9 cellular contexts compared by ENCODE assay signal in genomic region chr12:124548854-124549378, GRCh38. TPM values are rescaled to one million over a fixed set of nuclear protein-coding genes. Genes with fewer than 3 reads are reported as not detected.
DNase-seq lines count a peak whose midpoint lies in the region; ATAC-seq and TF ChIP-seq lines count a peak whose summit lies in the region.
"Had no signal": no experiment of that assay in that cellular context is flagged by ENCODE, and none has a peak within 500 bp of the region (broad histone marks: within the 10 kb centered on the region; RNA-seq: fewer than 3 reads in every experiment).

No MANE protein-coding gene starts in this region.

- peaks cover 59% of the 10 kb centered on the region for H3K4me1 Mint-ChIP-seq in mesothelial cell of epicardium

- H3K9me3 Mint-ChIP-seq in mesothelial cell of epicardium: no peaks in the 10 kb centered on the region

- DNase-seq in Right ventricle myocardium inferior (ENCODE audit: missing footprints) (no peak), cardiac septum (ENCODE audit: low spot score) (no peak), cerebellar cortex (ENCODE audit: low spot score) (peak; percentile 43), mesothelial cell of epicardium (ENCODE audit: low spot score in 2 of 2, unreplicated experiment in 2 of 2) (no peak), upper lobe of right lung (peak; percentile 75), GOT3 (lab: John Stamatoyannopoulos, UW) (no peak)
- DNase-seq: MM.1S had no signal

- ATAC-seq in Right ventricle myocardium inferior (peak; percentile 21), upper lobe of right lung (peak; percentile 60), GM18909 (IDR thresholded peaks at IDR 0.05; ENCODE audit: poor library complexity, unreplicated experiment) (no peak), HG02981 (IDR thresholded peaks at IDR 0.05; ENCODE audit: unreplicated experiment) (no peak)

- no peaks in the 10 kb centered on the region for H3K36me3 ChIP-seq in upper lobe of right lung

- no peaks in the 10 kb centered on the region for H3K27me3 Mint-ChIP-seq in mesothelial cell of epicardium (ENCODE audit: low read depth)

- H3K4me3 ChIP-seq in upper lobe of right lung: no peak overlapping the region

- intact Hi-C loops in Right ventricle myocardium inferior (cut with DNase I): no loop called here
- intact Hi-C loops in cardiac septum (cut with DNase I): no loop called here
- intact Hi-C loops in upper lobe of right lung (cut with DNase I): no loop called here

- no peaks in the 10 kb centered on the region for H3K9me3 ChIP-seq in upper lobe of right lung

- H3K27me3 ChIP-seq in upper lobe of right lung: no peaks in the 10 kb centered on the region

- H3K4me3 Mint-ChIP-seq in mesothelial cell of epicardium: no peak overlapping the region

- peak overlapping the region; percentile 66 for H3K27ac ChIP-seq in upper lobe of right lung

- H3K36me3 Mint-ChIP-seq in mesothelial cell of epicardium: no peaks in the 10 kb centered on the region

- H3K4me1 ChIP-seq in upper lobe of right lung: peaks cover 78% of the 10 kb centered on the region

- peak overlapping the region; percentile 96 for H3K27ac Mint-ChIP-seq in mesothelial cell of epicardium

- TF ChIP-seq CTCF in mesothelial cell of epicardium (IDR thresholded peaks at IDR 0.05; ENCODE audit: unreplicated experiment) (no peak), upper lobe of right lung (IDR thresholded peaks at IDR 0.05) (no peak)

RNA-seq across cellular contexts. Expression of gene NCOR2, which starts 18.5 kb away (rescaled TPM):
- total RNA-seq in Right ventricle myocardium inferior (134 TPM), cardiac septum (159 TPM), mesothelial cell of epicardium (316 to 336 TPM (median 331 TPM) in 3 replicates), upper lobe of right lung (336 TPM)

Comparison
In these comparisons a context has a peak if more than half of its experiments do, and no peak if none do; other contexts are left out.
1. ATAC-seq: peak in Right ventricle myocardium inferior (single experiment) and upper lobe of right lung (single experiment); none in GM18909 (single experiment) and HG02981 (single experiment).
2. DNase-seq: peak in cerebellar cortex (single experiment) and upper lobe of right lung (single experiment); none in Right ventricle myocardium inferior (single experiment), cardiac septum (single experiment), mesothelial cell of epicardium (0 of 2) and GOT3 (single experiment).